Comparison of ENCODE assay signal across 8 cellular contexts in genomic region chr7:104208421-104208780, GRCh38. TPM values are rescaled to one million over a fixed set of nuclear protein-coding genes. Genes with fewer than 3 reads are reported as not detected.
DNase-seq lines count a peak whose midpoint lies in the region; ATAC-seq and TF ChIP-seq lines count a peak whose summit lies in the region.

No MANE protein-coding gene starts in this region.

- CTCF ChIA-PET in BJ (lab: Yijun Ruan, JAX) = interaction anchor here (1.3 to 1.5 kb wide), 2 partner anchors 16 to 60 kb away, joined by 4 to 6 read pairs; no protein-coding TSS in a partner anchor

- H4K20me1 ChIP-seq in MM.1S (ENCODE audit: insufficient read depth, low read length) = no peaks in the 10 kb centered on the region

- H3K9me3 ChIP-seq in MM.1S (replicated peaks; ENCODE audit: insufficient read depth, low read length) = no peaks in the 10 kb centered on the region
- no peaks in the 10 kb centered on the region for H3K9me3 ChIP-seq in effector memory CD4-positive, alpha-beta T cell (ENCODE audit: control insufficient read depth, low read length)

- H3K27me3 ChIP-seq in BJ (ENCODE audit: control insufficient read depth, insufficient read depth, low read length) = no peaks in the 10 kb centered on the region
- H3K27me3 ChIP-seq in MM.1S (replicated peaks; ENCODE audit: insufficient read depth, low read length) = no peaks in the 10 kb centered on the region
- no peaks in the 10 kb centered on the region for H3K27me3 ChIP-seq in effector memory CD4-positive, alpha-beta T cell (replicated peaks; ENCODE audit: control insufficient read depth, insufficient read depth, low read length, poor library complexity, severe bottlenecking)

- H3K9ac ChIP-seq in MM.1S (ENCODE audit: low read length) = peak overlapping the region; percentile 87

- H3K4me2 ChIP-seq in MM.1S (ENCODE audit: low read depth, low read length) = peak overlapping the region; percentile 82

- H3K9me2 ChIP-seq in MM.1S (replicated peaks; ENCODE audit: insufficient read depth, low read length) = no peaks in the 10 kb centered on the region

- H3K4me1 Mint-ChIP-seq in natural killer cell = peaks cover 22 to 32% of the 10 kb centered on the region in 2 donors

- DNase-seq in BJ (ENCODE audit: low read depth) = no peak
- no peak for DNase-seq in MM.1S
- no peak for DNase-seq in effector memory CD4-positive, alpha-beta T cell
- DNase-seq in natural killer cell = no peak
- DNase-seq in NCI-H526 treated with DMSO at 0.1 percent for 48 hours (lab: John Stamatoyannopoulos, UW) = no peak

- H3K4me3 ChIP-seq in BJ (ENCODE audit: low read depth, low read length) (peak overlapping the region; percentile 98), MM.1S (ENCODE audit: low read length) (peak overlapping the region; percentile 95)
- H3K4me3 ChIP-seq in effector memory CD4-positive, alpha-beta T cell (ENCODE audit: insufficient read depth, low read depth, low read length, poor library complexity, severe bottlenecking) = peak overlapping the region; percentile 84

- TF ChIP-seq CTCF in BJ (IDR thresholded peaks at IDR 0.05; ENCODE audit: insufficient read depth, low read depth, low read length) (no peak), MM.1S (IDR thresholded peaks at IDR 0.05; ENCODE audit: low read length) (no peak), natural killer cell (IDR thresholded peaks at IDR 0.05) (no peak)

- POLR2A ChIA-PET in BJ (lab: Charles Lee) = interaction anchor here (0.6 kb wide), 1 partner anchor 25 kb away, joined by 3 read pairs; no protein-coding TSS in a partner anchor

- H3K27ac Mint-ChIP-seq in natural killer cell = peak overlapping the region; percentile 96 to 98

- intact Hi-C loops in natural killer cell (cut with micrococcal nuclease) = no loop called here

- no peaks in the 10 kb centered on the region for H3F3A ChIP-seq in MM.1S (ENCODE audit: insufficient read depth, low read length)

- peaks cover 13% of the 10 kb centered on the region for H3K4me1 ChIP-seq in MM.1S (ENCODE audit: low read length)
- H3K4me1 ChIP-seq in effector memory CD4-positive, alpha-beta T cell (ENCODE audit: control insufficient read depth, insufficient read depth, low read length, poor library complexity, severe bottlenecking) = peaks cover 10% of the 10 kb centered on the region

- no peaks in the 10 kb centered on the region for H3K9me3 Mint-ChIP-seq in natural killer cell

- H2AFZ ChIP-seq in MM.1S (ENCODE audit: low read length) = peak overlapping the region; percentile 93

- ATAC-seq in natural killer cell (no peak), HG02798 (IDR thresholded peaks at IDR 0.05; ENCODE audit: poor library complexity, unreplicated experiment) (no peak), HG02981 (IDR thresholded peaks at IDR 0.05; ENCODE audit: unreplicated experiment) (no peak), HG03354 (IDR thresholded peaks at IDR 0.05; ENCODE audit: poor library complexity, severe bottlenecking, unreplicated experiment) (no peak)

- H3K27ac ChIP-seq in MM.1S (ENCODE audit: low read length) = no peak overlapping the region; the same call in 1 of the 2 replicates
- peak overlapping the region; percentile 69 for H3K27ac ChIP-seq in effector memory CD4-positive, alpha-beta T cell (ENCODE audit: insufficient read depth, low read length, poor library complexity, severe bottlenecking)

- peaks cover 11 to 35% of the 10 kb centered on the region in 2 donors for H3K27me3 Mint-ChIP-seq in natural killer cell (ENCODE audit: low read depth in 2 of 2)

- H3K79me2 ChIP-seq in MM.1S (ENCODE audit: low read length) = peaks cover 34% of the 10 kb centered on the region

- peak overlapping the region; percentile 96 for H3K4me3 Mint-ChIP-seq in natural killer cell

- 0 out of 2 replicates have a peak, but pooled peaks cover under 1% of the 10 kb centered on the region for H3K36me3 ChIP-seq in BJ (ENCODE audit: control insufficient read depth, insufficient read depth, low read length)
- no peaks in the 10 kb centered on the region for H3K36me3 ChIP-seq in MM.1S (replicated peaks; ENCODE audit: insufficient read depth, low read length)
- H3K36me3 ChIP-seq in effector memory CD4-positive, alpha-beta T cell (ENCODE audit: control insufficient read depth, insufficient read depth, low read length) = no peaks in the 10 kb centered on the region

- no peaks in the 10 kb centered on the region for H3K36me3 Mint-ChIP-seq in natural killer cell

RNA-seq across cellular contexts. Expression of gene ORC5, which starts 0.6 kb away (rescaled TPM):
- 11.7 and 16.8 TPM in 2 replicates for polyA plus RNA-seq in BJ (2011; rRNA removed)
- 3.8 and 7.0 TPM in 2 replicates for polyA minus RNA-seq in BJ (2011; rRNA and poly(A)+ RNA removed)
- total RNA-seq in natural killer cell = 10 to 100 TPM in 2 of 3 donors, 1 to 10 TPM in 1; 7.3 to 13.6 (median 11.8) TPM
